In genomic region chr6:5003604-5004372, GRCh38 we compare ENCODE assay signal across 8 cellular contexts. TPM values are rescaled to one million over a fixed set of nuclear protein-coding genes. Genes with fewer than 3 reads are reported as not detected.
DNase-seq lines count a peak whose midpoint lies in the region; ATAC-seq, FAIRE-seq and TF ChIP-seq lines count a peak whose summit lies in the region.

A gene with protein sequence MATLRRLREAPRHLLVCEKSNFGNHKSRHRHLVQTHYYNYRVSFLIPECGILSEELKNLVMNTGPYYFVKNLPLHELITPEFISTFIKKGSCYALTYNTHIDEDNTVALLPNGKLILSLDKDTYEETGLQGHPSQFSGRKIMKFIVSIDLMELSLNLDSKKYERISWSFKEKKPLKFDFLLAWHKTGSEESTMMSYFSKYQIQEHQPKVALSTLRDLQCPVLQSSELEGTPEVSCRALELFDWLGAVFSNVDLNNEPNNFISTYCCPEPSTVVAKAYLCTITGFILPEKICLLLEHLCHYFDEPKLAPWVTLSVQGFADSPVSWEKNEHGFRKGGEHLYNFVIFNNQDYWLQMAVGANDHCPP (minus strand): TSS chr6:5004037. CDS start chr6:5004002, 35 bp downstream.

- H3K36me3 ChIP-seq in pancreas (no peaks in the 10 kb centered on the region), tibial nerve (peaks cover 0 to 31% (median 0%) of the 10 kb centered on the region in 3 donors)

- H3K9me3 Mint-ChIP-seq in activated naive CD8-positive, alpha-beta T cell treated with anti-CD3 and anti-CD28 coated beads, Interleukin-2, amount 10 ng/mL, durations not matched to agents 7 days and 5 days = no peaks in the 10 kb centered on the region

- H3K9me3 ChIP-seq in pancreas (no peaks in the 10 kb centered on the region), tibial nerve (no peaks in the 10 kb centered on the region)

- no peak for FAIRE-seq in pancreas (lab: Jason Lieb, UNC)

- peak; percentile 91 for DNase-seq in GM12864 (ENCODE audit: low read depth)
- DNase-seq in NCI-H1092 treated with DMSO at 0.1 percent for 48 hours (lab: John Stamatoyannopoulos, UW) = peak; percentile 76
- peak; percentile 94 for DNase-seq in SKM-1 (lab: John Stamatoyannopoulos, UW; ENCODE audit: unreplicated experiment)
- peak; percentile 98 for DNase-seq in activated naive CD8-positive, alpha-beta T cell treated with anti-CD3 and anti-CD28 coated beads, Interleukin-2, amount 10 ng/mL, durations not matched to agents 7 days and 5 days
- DNase-seq in Right ventricle myocardium inferior (ENCODE audit: missing footprints) = peak; percentile 98
- DNase-seq in pancreas = peak; percentile 96 to 98 (median 96)
- peak; percentile 92 to 94 for DNase-seq in tibial nerve (ENCODE audit: low spot score in 2 of 2)

- WGBS in pancreas, 2 donors = 0 to 1% methylated on average over 60 to 64 of the region's 64 CpGs
- 1% methylated on average over 11 to 53 of the region's 64 CpGs for WGBS in tibial nerve, 2 donors

- POLR2A ChIA-PET in activated naive CD8-positive, alpha-beta T cell treated with anti-CD3 and anti-CD28 coated beads, Interleukin-2, amount 10 ng/mL, durations not matched to agents 7 days and 5 days (lab: Charles Lee) = interaction anchor here (1.0 to 1.4 kb wide), 2 partner anchors 11 to 228 kb away, joined by 3 to 5 read pairs; partner anchors contain the start of gene CDYL

- H3K36me3 Mint-ChIP-seq in activated naive CD8-positive, alpha-beta T cell treated with anti-CD3 and anti-CD28 coated beads, Interleukin-2, amount 10 ng/mL, durations not matched to agents 7 days and 5 days = no peaks in the 10 kb centered on the region

- H3K4me3 ChIP-seq in GM12864 (ENCODE audit: low read depth, low read length) (peak within 1 kb of the TSS; percentile 69), pancreas (peak within 1 kb of the TSS; percentile 41 to 82 (median 64)), tibial nerve (peak within 1 kb of the TSS; percentile 47 to 79 (median 57))

- ATAC-seq in HG02623 (IDR thresholded peaks at IDR 0.05; ENCODE audit: unreplicated experiment) (peak; percentile 91), Right ventricle myocardium inferior (peak; percentile 100), pancreas (peak; percentile 98 to 100 (median 99))
- peak; percentile 91 for ATAC-seq in activated naive CD8-positive, alpha-beta T cell treated with anti-CD3 and anti-CD28 coated beads, Interleukin-2, amount 10 ng/mL, durations not matched to agents 7 days and 5 days (ENCODE audit: low read depth)

- intact Hi-C loops in Right ventricle myocardium inferior (cut with DNase I) = no loop called here
- intact Hi-C loops in pancreas (cut with DNase I) = no loop called here

- H3K27ac ChIP-seq in pancreas (peak within 1 kb of the TSS in 3 of 4 donors; percentile 35 to 75 (median 70)), tibial nerve (peak within 1 kb of the TSS; percentile 78 to 96 (median 92))

- H3K4me1 Mint-ChIP-seq in activated naive CD8-positive, alpha-beta T cell treated with anti-CD3 and anti-CD28 coated beads, Interleukin-2, amount 10 ng/mL, durations not matched to agents 7 days and 5 days = peaks cover 17% of the 10 kb centered on the region

- peak in 1 of 2 donors; percentile 27 for TF ChIP-seq POLR2A in tibial nerve (IDR thresholded peaks at IDR 0.05)

- peak within 1 kb of the TSS; percentile 93 for H3K27ac Mint-ChIP-seq in activated naive CD8-positive, alpha-beta T cell treated with anti-CD3 and anti-CD28 coated beads, Interleukin-2, amount 10 ng/mL, durations not matched to agents 7 days and 5 days

- no peaks in the 10 kb centered on the region for H3K27me3 Mint-ChIP-seq in activated naive CD8-positive, alpha-beta T cell treated with anti-CD3 and anti-CD28 coated beads, Interleukin-2, amount 10 ng/mL, durations not matched to agents 7 days and 5 days

- no peaks in the 10 kb centered on the region for H3K4me1 ChIP-seq in pancreas
- H3K4me1 ChIP-seq in tibial nerve = peaks cover 0 to 8% (median 4%) of the 10 kb centered on the region in 4 donors

- TF ChIP-seq CTCF in GM12864 (IDR thresholded peaks at IDR 0.05; ENCODE audit: low read depth, low read length, missing control alignments) (peak; percentile 80), pancreas (IDR thresholded peaks at IDR 0.05) (peak; percentile 78 to 93 (median 88)), tibial nerve (IDR thresholded peaks at IDR 0.05) (peak; percentile 84 to 96 (median 91))

- H3K27me3 ChIP-seq in pancreas (no peaks in the 10 kb centered on the region), tibial nerve (no peaks in the 10 kb centered on the region)

- H3K4me3 Mint-ChIP-seq in activated naive CD8-positive, alpha-beta T cell treated with anti-CD3 and anti-CD28 coated beads, Interleukin-2, amount 10 ng/mL, durations not matched to agents 7 days and 5 days = peak within 1 kb of the TSS; percentile 89

- peak in 1 of 2 donors; percentile 75 for TF ChIP-seq EP300 in tibial nerve (IDR thresholded peaks at IDR 0.05)

RNA-seq across cellular contexts. Expression of the gene that starts here (rescaled TPM):
- 1 to 10 TPM; 3.4 to 4.0 TPM for total RNA-seq in activated naive CD8-positive, alpha-beta T cell treated with anti-CD3 and anti-CD28 coated beads, Interleukin-2, amount 10 ng/mL, durations not matched to agents 7 days and 5 days
- total RNA-seq in Right ventricle myocardium inferior = 4.2 TPM
- total RNA-seq in pancreas = 1 to 10 TPM in 5 of 6 donors, under 1 TPM in 1; 0.97 to 3.7 (median 2.7) TPM
- polyA plus RNA-seq in pancreas = 1 to 10 TPM; 1.9 to 2.4 TPM
- total RNA-seq in tibial nerve = 10 to 100 TPM in 2 of 4 donors, 1 to 10 TPM in 2; 6.3 to 16.7 (median 9.6) TPM

Comparison
In these comparisons a context has a peak if more than half of its experiments do, and no peak if none do; other contexts are left out.
1. Peak in every context shown above with its lines: DNase-seq, ATAC-seq, H3K4me3 ChIP-seq and H3K27ac ChIP-seq.